4 cellular contexts compared by ENCODE assay signal in the genomic region with DNA sequence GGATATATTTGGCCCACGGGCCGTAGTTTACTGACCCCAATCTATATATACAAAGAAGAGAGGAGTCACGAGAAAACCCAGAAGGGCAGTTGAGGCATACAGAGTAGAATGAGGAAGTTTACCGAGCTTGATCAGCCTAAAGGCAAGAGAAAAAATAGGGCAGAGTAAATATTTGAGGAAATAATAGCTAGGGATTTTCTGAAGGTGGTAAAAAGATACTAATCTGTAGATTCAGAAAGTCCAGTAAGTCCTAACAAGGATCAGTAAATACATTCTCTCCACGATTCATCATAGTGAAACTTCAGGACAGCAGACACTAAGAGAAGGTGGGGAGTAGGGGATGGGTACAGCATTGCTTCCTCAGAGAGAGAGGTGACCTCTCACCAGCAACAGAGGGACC.
"Had no signal": no experiment of that assay in that cellular context is flagged by ENCODE, and none has a peak within 500 bp of the region (broad histone marks: within the 10 kb centered on the region; RNA-seq: fewer than 3 reads in every experiment).

No MANE protein-coding gene starts in this region.

- DNase-seq: H9, HCEC 1CT had no signal

- H3K4me3 ChIP-seq: GM23338 had no signal

- H3K27ac ChIP-seq: HL-60 had no signal

- H3K4me2 ChIP-seq: GM23338 had no signal

- H2AFZ ChIP-seq: GM23338 had no signal
